In genomic region chr5:61731267-61731945, GRCh38 we compare ENCODE assay signal across 1 cellular context.
TF ChIP-seq lines count a peak whose summit lies in the region.

No MANE protein-coding gene starts in this region.

TF ChIP-seq in H1, 55 proteins besides CTCF, POLR2A, EP300 and RAD21 (continued from another document):
- TF ChIP-seq, protein P1, sequence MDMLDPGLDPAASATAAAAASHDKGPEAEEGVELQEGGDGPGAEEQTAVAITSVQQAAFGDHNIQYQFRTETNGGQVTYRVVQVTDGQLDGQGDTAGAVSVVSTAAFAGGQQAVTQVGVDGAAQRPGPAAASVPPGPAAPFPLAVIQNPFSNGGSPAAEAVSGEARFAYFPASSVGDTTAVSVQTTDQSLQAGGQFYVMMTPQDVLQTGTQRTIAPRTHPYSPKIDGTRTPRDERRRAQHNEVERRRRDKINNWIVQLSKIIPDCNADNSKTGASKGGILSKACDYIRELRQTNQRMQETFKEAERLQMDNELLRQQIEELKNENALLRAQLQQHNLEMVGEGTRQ (IDR thresholded peaks at IDR 0.05; ENCODE audit: low read length): no peak
- no peak for TF ChIP-seq BACH1 (IDR thresholded peaks at IDR 0.05; ENCODE audit: low read length)
